ENCODE assay signal across 11 cellular contexts in the genomic region with DNA sequence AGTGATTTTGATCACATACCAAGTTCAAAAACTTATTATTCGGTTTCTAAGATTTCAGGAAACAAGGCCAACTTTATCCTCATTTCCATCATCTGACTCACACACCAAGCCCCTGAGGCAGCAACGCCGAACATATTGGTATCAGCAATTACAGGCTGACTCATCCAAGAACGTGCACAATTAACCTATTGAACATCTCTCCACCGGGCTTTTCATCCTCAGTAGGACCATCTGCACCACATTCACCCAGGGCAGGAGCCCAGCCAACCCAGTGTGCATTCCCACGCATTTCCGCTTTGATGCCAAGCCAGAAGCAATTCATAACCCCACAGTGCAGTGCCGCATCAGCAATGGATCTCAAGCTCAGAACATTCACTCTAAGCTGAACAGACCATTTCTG. TPM values are rescaled to one million over a fixed set of nuclear protein-coding genes. Genes with fewer than 3 reads are reported as not detected.
DNase-seq lines count a peak whose midpoint lies in the region; ATAC-seq, FAIRE-seq and TF ChIP-seq lines count a peak whose summit lies in the region.
"Had no signal": no experiment of that assay in that cellular context is flagged by ENCODE, and none has a peak within 500 bp of the region (broad histone marks: within the 10 kb centered on the region; RNA-seq: fewer than 3 reads in every experiment).

No MANE protein-coding gene starts in this region.

- peak; percentile 80 for ATAC-seq in PC-3
- ATAC-seq in GM19455 (IDR thresholded peaks at IDR 0.05; ENCODE audit: unreplicated experiment) = no peak
- no peak for ATAC-seq in HG03439 (IDR thresholded peaks at IDR 0.05; ENCODE audit: unreplicated experiment)
- ATAC-seq: lower lobe of right lung had no signal

- no peak overlapping the region for H2AFZ ChIP-seq in PC-3 (ENCODE audit: low read length)

- H3K79me2 ChIP-seq in PC-3 (ENCODE audit: low read length) = no peaks in the 10 kb centered on the region

- TF ChIP-seq CTCF in PC-3 (conservative IDR thresholded peaks at IDR 0.05; ENCODE audit: low read depth, low read length) = no peak
- TF ChIP-seq CTCF in epithelial cell of esophagus (IDR thresholded peaks at IDR 0.05; ENCODE audit: insufficient read depth, low read depth, low read length, missing control alignments) = no peak

- no peaks in the 10 kb centered on the region for H3K36me3 ChIP-seq in PC-3 (ENCODE audit: low read depth, low read length)
- H3K36me3 ChIP-seq: breast epithelium, lower lobe of right lung had no signal

- no peaks in the 10 kb centered on the region for H3K27me3 ChIP-seq in PC-3 (ENCODE audit: low read length)
- H3K27me3 ChIP-seq: breast epithelium had no signal

- DNase-seq in H54 (ENCODE audit: insufficient read length, low spot score) (peak; percentile 49), PC-3 (peak; percentile 98), epithelial cell of esophagus (ENCODE audit: low read depth) (peak; percentile 89), skeletal muscle cell (ENCODE audit: low read depth) (peak; percentile 81), erythroblast (lab: John Stamatoyannopoulos, UW) (no peak)
- DNase-seq: activated CD4-positive, alpha-beta T cell treated with anti-CD3 and anti-CD28 coated beads for 48 hours; lower lobe of right lung; NCI-H2107 had no signal

- TF ChIP-seq POLR2A in H54 (IDR thresholded peaks at IDR 0.05; ENCODE audit: low read depth, low read length) = no peak
- no peak for TF ChIP-seq POLR2A in erythroblast (IDR thresholded peaks at IDR 0.05; ENCODE audit: low read length)

- no peaks in the 10 kb centered on the region for H4K20me1 ChIP-seq in PC-3 (ENCODE audit: low read length)

- BruUV-seq in PC-3 (replicated peaks; lab: Mats Ljungman, UMichigan) = no TSS peak

- POLR2A ChIA-PET in PC-3 (lab: Charles Lee; ENCODE audit: unreplicated experiment) = no interaction called here

- peak overlapping the region; percentile 90 for H3K27ac ChIP-seq in PC-3 (ENCODE audit: low read length)
- H3K27ac ChIP-seq: breast epithelium, lower lobe of right lung had no signal

- H3K9ac ChIP-seq in PC-3 (ENCODE audit: low read length) = peak overlapping the region; percentile 57

- H3F3A ChIP-seq in PC-3 (ENCODE audit: low read length, unreplicated experiment) = peaks cover 5% of the 10 kb centered on the region

- H3K9me2 ChIP-seq in PC-3 (replicated peaks; ENCODE audit: low read length) = no peaks in the 10 kb centered on the region

- no peaks in the 10 kb centered on the region for H3K9me3 ChIP-seq in PC-3 (ENCODE audit: low read length)
- H3K9me3 ChIP-seq: breast epithelium, lower lobe of right lung had no signal

- H3K4me1 ChIP-seq in PC-3 (ENCODE audit: insufficient read depth, low read length) = peaks cover 54% of the 10 kb centered on the region
- H3K4me1 ChIP-seq: lower lobe of right lung had no signal

- FAIRE-seq in H54 (lab: Jason Lieb, UNC) = peak; percentile 100

- CTCF ChIA-PET in PC-3 (lab: Charles Lee) = interaction anchor here (0.5 kb wide), 1 partner anchor 50 kb away, joined by 3 read pairs; no protein-coding TSS in a partner anchor

- intact Hi-C loops in PC-3 (cut with micrococcal nuclease) = loop anchor here (5.0 kb wide), 3 partner anchors 52 to 248 kb away; no protein-coding TSS in a partner anchor

- H3K4me2 ChIP-seq in PC-3 (ENCODE audit: low read length) = peak overlapping the region; percentile 65

- peak overlapping the region; percentile 30; the same call in 1 of the 2 replicates for H3K4me3 ChIP-seq in PC-3 (ENCODE audit: low read length)
- H3K4me3 ChIP-seq in epithelial cell of esophagus (ENCODE audit: low read length) = no peak overlapping the region
- no peak overlapping the region for H3K4me3 ChIP-seq in skeletal muscle cell (ENCODE audit: low read depth, low read length)
- H3K4me3 ChIP-seq: breast epithelium, lower lobe of right lung had no signal

RNA-seq across cellular contexts. Expression of a gene that starts 52.9 kb away (rescaled TPM):
- 0.51 and 0.98 TPM in 2 replicates for total RNA-seq in PC-3 (2014; rRNA removed)

Comparison
In these comparisons a context has a peak if more than half of its experiments do, and no peak if none do; other contexts are left out.
1. DNase-seq: peak in H54 (single experiment), PC-3 (single experiment), epithelial cell of esophagus (single experiment) and skeletal muscle cell (single experiment); none in erythroblast (0 of 2).